ENCODE assay signal across 15 cellular contexts in genomic region chrX:13263560-13264251, GRCh38. TPM values are rescaled to one million over a fixed set of nuclear protein-coding genes. Genes with fewer than 3 reads are reported as not detected.
DNase-seq lines count a peak whose midpoint lies in the region; ATAC-seq, FAIRE-seq and TF ChIP-seq lines count a peak whose summit lies in the region.
"Had no signal": no experiment of that assay in that cellular context is flagged by ENCODE, and none has a peak within 500 bp of the region (broad histone marks: within the 10 kb centered on the region; RNA-seq: fewer than 3 reads in every experiment).

No MANE protein-coding gene starts in this region.

- peak overlapping the region; percentile 41 for H3K27ac ChIP-seq in SU-DHL-6 (ENCODE audit: low read depth, low read length)
- H3K27ac ChIP-seq in neural progenitor cell = no peak overlapping the region

- peak; percentile 92 for FAIRE-seq in GM12891 (lab: Jason Lieb, UNC)
- FAIRE-seq: kidney had no signal

- peak overlapping the region; percentile 7; the same call in 1 of the 2 replicates for H3K9ac ChIP-seq in SU-DHL-6 (ENCODE audit: low read length)
- no peak overlapping the region for H3K9ac ChIP-seq in neural progenitor cell

- 0 out of 2 replicates have a peak, but pooled peaks have one; percentile 46 for TF ChIP-seq POLR2A in GM12891 (IDR thresholded peaks at IDR 0.05; ENCODE audit: low read depth, low read length)

- TF ChIP-seq CTCF in SU-DHL-6 (IDR thresholded peaks at IDR 0.05; ENCODE audit: insufficient read depth, low read length, poor library complexity, severe bottlenecking) (no peak), neural progenitor cell (IDR thresholded peaks at IDR 0.05) (no peak)

- H3K36me3 ChIP-seq in SU-DHL-6 (ENCODE audit: low read length) = no peaks in the 10 kb centered on the region
- H3K36me3 ChIP-seq in neural progenitor cell = no peaks in the 10 kb centered on the region

- H3K79me2 ChIP-seq in SU-DHL-6 (ENCODE audit: insufficient read depth, low read length) (no peaks in the 10 kb centered on the region), neural progenitor cell (ENCODE audit: low read depth) (no peaks in the 10 kb centered on the region)

- H3K4me2 ChIP-seq in SU-DHL-6 (ENCODE audit: low read depth, low read length, poor library complexity, severe bottlenecking) (peak overlapping the region; percentile 43), neural progenitor cell (no peak overlapping the region)

- peaks cover 8% of the 10 kb centered on the region for H3K9me3 Mint-ChIP-seq in neural progenitor cell

- H2AFZ ChIP-seq in SU-DHL-6 (ENCODE audit: low read depth, low read length, severe bottlenecking) = no peak overlapping the region
- H2AFZ ChIP-seq in neural progenitor cell (replicated peaks) = no peak overlapping the region

- H4K20me1 ChIP-seq in SU-DHL-6 (ENCODE audit: low read depth, low read length) (no peaks in the 10 kb centered on the region), neural progenitor cell (ENCODE audit: low read depth) (no peaks in the 10 kb centered on the region)

- H3K4me1 ChIP-seq in neural progenitor cell = peaks cover 35% of the 10 kb centered on the region

- ATAC-seq in GM19351 (IDR thresholded peaks at IDR 0.05; ENCODE audit: unreplicated experiment) = peak; percentile 72
- peak; percentile 76 for ATAC-seq in HG02852 (IDR thresholded peaks at IDR 0.05; ENCODE audit: unreplicated experiment)

- no peak overlapping the region for H3K4me3 Mint-ChIP-seq in neural progenitor cell
- H3K4me3 Mint-ChIP-seq: CD4-positive, alpha-beta memory T cell had no signal

- H3K4me1 Mint-ChIP-seq in neural progenitor cell = no peaks in the 10 kb centered on the region
- H3K4me1 Mint-ChIP-seq: CD4-positive, alpha-beta memory T cell had no signal

- no peaks in the 10 kb centered on the region for H3K27me3 ChIP-seq in SU-DHL-6 (ENCODE audit: low read length)
- no peaks in the 10 kb centered on the region for H3K27me3 ChIP-seq in neural progenitor cell

- H3K9me3 ChIP-seq in SU-DHL-6 (ENCODE audit: insufficient read depth, low read length) = no peaks in the 10 kb centered on the region
- no peaks in the 10 kb centered on the region for H3K9me3 ChIP-seq in neural progenitor cell (ENCODE audit: low read depth)

- no peaks in the 10 kb centered on the region for H3K36me3 Mint-ChIP-seq in neural progenitor cell
- H3K36me3 Mint-ChIP-seq: CD4-positive, alpha-beta memory T cell had no signal

- DNase-seq in GM12891 (ENCODE audit: insufficient read length, low spot score) (no peak), superior temporal gyrus (ENCODE audit: extremely low spot score) (no peak), Ammon's horn (ENCODE audit: low spot score) (no peak), NCI-H187 (lab: John Stamatoyannopoulos, UW) (no peak), neural progenitor cell (ENCODE audit: low spot score) (no peak)
- DNase-seq: activated effector memory CD4-positive, alpha-beta T cell treated with anti-CD3 and anti-CD28 coated beads, Interleukin-2, amount 50 U/mL, for 16 hours; CD4-positive, alpha-beta memory T cell; kidney; NCI-H1436; OCI-M1 had no signal

- H3F3A ChIP-seq in SU-DHL-6 (ENCODE audit: insufficient read depth) (no peaks in the 10 kb centered on the region; the same call in 1 of the 2 replicates), neural progenitor cell (ENCODE audit: low read depth) (peaks cover 20% of the 10 kb centered on the region)

- no peaks in the 10 kb centered on the region for H3K27me3 Mint-ChIP-seq in neural progenitor cell (ENCODE audit: insufficient read depth, low read depth)
- H3K27me3 Mint-ChIP-seq: CD4-positive, alpha-beta memory T cell had no signal

- no peak overlapping the region for H3K27ac Mint-ChIP-seq in neural progenitor cell
- H3K27ac Mint-ChIP-seq: CD4-positive, alpha-beta memory T cell had no signal

- H3K4me3 ChIP-seq in SU-DHL-6 (ENCODE audit: insufficient read depth, low read length, poor library complexity, severe bottlenecking) = no peak overlapping the region
- H3K4me3 ChIP-seq in neural progenitor cell = no peak overlapping the region

- no peaks in the 10 kb centered on the region for H3K9me2 ChIP-seq in SU-DHL-6 (replicated peaks; ENCODE audit: insufficient read depth, low read length)

TF ChIP-seq in GM12891, 5 proteins besides CTCF, POLR2A, EP300 and RAD21:
- TF ChIP-seq PAX5 (IDR thresholded peaks at IDR 0.05; ENCODE audit: insufficient read depth, low read length, severe bottlenecking) (no peak), POU2F2 (IDR thresholded peaks at IDR 0.05; ENCODE audit: low read depth, low read length) (no peak)
TF ChIP-seq in GM12891: peak in this region for 0.

RNA-seq across cellular contexts. Expression of gene ATXN3L, which starts 56.1 kb away (rescaled TPM):
- polyA plus RNA-seq in GM12891 (2012; ENCODE audit: low read depth, missing spikeins) = 0.08 TPM
- not detected in 2 replicates for total RNA-seq in neural progenitor cell (ENCODE audit: low replicate concordance)
- total RNA-seq: CD4-positive, alpha-beta memory T cell; chondrocyte; kidney; subcutaneous adipose tissue had no signal
- polyA plus RNA-seq: CD4-positive, alpha-beta memory T cell had no signal
